Comparison of ENCODE assay signal across 8 cellular contexts in the genomic region with DNA sequence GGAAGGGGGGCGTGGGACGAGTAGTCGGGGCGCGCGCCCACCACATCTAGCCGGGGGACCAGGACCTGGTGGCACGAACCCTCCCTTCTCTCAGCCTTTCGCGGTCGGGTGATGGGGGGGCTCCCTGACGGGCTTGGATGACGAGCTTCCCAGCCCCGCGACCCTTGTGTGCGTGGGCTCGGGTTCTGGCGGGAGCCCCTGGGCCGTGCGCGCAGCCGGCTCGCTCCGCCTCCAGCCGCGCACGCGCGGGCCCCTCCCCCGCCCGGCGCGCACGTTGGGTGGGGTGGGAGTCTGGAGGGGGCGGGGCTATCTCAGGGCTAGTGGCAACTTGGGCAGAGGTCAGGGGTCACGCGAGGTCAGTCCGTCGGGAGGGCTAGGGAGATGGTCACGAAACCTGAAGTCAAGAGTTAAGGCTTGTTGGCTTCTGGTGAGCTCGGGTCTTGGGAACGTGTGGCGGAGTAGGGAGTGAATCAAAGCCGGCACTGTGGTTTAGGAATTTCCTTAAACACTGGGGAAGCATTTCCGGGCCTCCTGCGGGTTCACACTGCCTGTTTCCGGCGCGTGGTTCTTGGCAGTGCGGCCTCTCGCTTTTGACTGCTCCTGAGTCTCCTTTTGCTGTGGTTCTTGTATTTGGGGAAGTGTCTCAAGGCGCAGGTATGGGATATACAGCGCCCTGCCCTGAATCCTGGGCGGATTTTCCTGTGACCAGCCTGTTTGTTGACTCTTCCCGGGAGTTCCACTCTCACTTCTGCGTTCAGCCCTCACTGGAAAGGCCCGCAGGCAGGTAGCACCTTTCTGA. TPM values are rescaled to one million over a fixed set of nuclear protein-coding genes. Genes with fewer than 3 reads are reported as not detected.
DNase-seq lines count a peak whose midpoint lies in the region; ATAC-seq and TF ChIP-seq lines count a peak whose summit lies in the region.

SRCAP (plus strand) TSS at position 356 of the 799 bp plus-strand sequence. CDS start 1,654 bp downstream, outside the sequence.

- H3K4me1 ChIP-seq in CD4-positive, alpha-beta memory T cell (ENCODE audit: insufficient read depth, low read length), result peaks cover 31% of the 10 kb centered on the region

- H3K36me3 Mint-ChIP-seq in CD4-positive, alpha-beta memory T cell, result peaks cover 9 to 33% of the 10 kb centered on the region in 2 donors
- H3K36me3 Mint-ChIP-seq in effector memory CD8-positive, alpha-beta T cell (ENCODE audit: insufficient read depth), result peaks cover 66% of the 10 kb centered on the region
- H3K36me3 Mint-ChIP-seq in memory B cell, result peaks cover 13% of the 10 kb centered on the region

- H3K27ac ChIP-seq in CD4-positive, alpha-beta memory T cell (ENCODE audit: low read depth, low read length), result peak within 1 kb of the TSS; percentile 100
- H3K27ac ChIP-seq in HL-60 (replicated peaks), result peak within 1 kb of the TSS; percentile 99

- peaks cover 17 to 38% (median 27%) of the 10 kb centered on the region in 4 donors for H3K4me1 Mint-ChIP-seq in CD4-positive, alpha-beta memory T cell
- peaks cover 21 to 26% of the 10 kb centered on the region in 2 donors for H3K4me1 Mint-ChIP-seq in effector memory CD8-positive, alpha-beta T cell (ENCODE audit: low read depth in 2 of 2)
- H3K4me1 Mint-ChIP-seq in memory B cell, result peaks cover 11% of the 10 kb centered on the region

- peaks cover 13% of the 10 kb centered on the region for H3K36me3 ChIP-seq in CD4-positive, alpha-beta memory T cell (ENCODE audit: insufficient read depth, low read length)

- H3K9me3 Mint-ChIP-seq in CD4-positive, alpha-beta memory T cell, result peaks cover 0 to 3% (median 0%) of the 10 kb centered on the region in 8 donors
- no peaks in the 10 kb centered on the region for H3K9me3 Mint-ChIP-seq in effector memory CD8-positive, alpha-beta T cell
- H3K9me3 Mint-ChIP-seq in memory B cell, result no peaks in the 10 kb centered on the region

- CTCF ChIA-PET in CD4-positive, alpha-beta memory T cell (lab: Charles Lee; ENCODE audit: partially characterized antibody), result no interaction called here

- peak within 1 kb of the TSS; percentile 95 to 99 (median 97) for H3K4me3 Mint-ChIP-seq in CD4-positive, alpha-beta memory T cell
- H3K4me3 Mint-ChIP-seq in effector memory CD8-positive, alpha-beta T cell, result peak within 1 kb of the TSS; percentile 96 to 97
- peak within 1 kb of the TSS; percentile 90 for H3K4me3 Mint-ChIP-seq in memory B cell

- POLR2A ChIA-PET in CD4-positive, alpha-beta memory T cell (lab: Charles Lee; ENCODE audit: partially characterized antibody), result interaction anchor here (0.9 to 9.2 kb wide), 13 partner anchors 12 to 291 kb away, joined by 3 to 154 read pairs (median 3); partner anchors contain the start of genes FBRS, ITGAL, PRR14 and ZNF771

- DNase-seq in CD4-positive, alpha-beta memory T cell, result peak; percentile 78 to 83 (median 78)
- DNase-seq in HL-60 (ENCODE audit: low read depth in 1 of 2, low spot score in 1 of 2) (peak; percentile 67 to 83), NOMO-1 (lab: John Stamatoyannopoulos, UW; ENCODE audit: unreplicated experiment in 2 of 2) (peak; percentile 77 to 84), memory B cell (ENCODE audit: low spot score in 2 of 2) (peak; percentile 70 to 71)
- DNase-seq in activated CD8-positive, alpha-beta memory T cell treated with anti-CD3 and anti-CD28 coated beads for 48 hours (ENCODE audit: low read depth in 2 of 3, low spot score in 2 of 3), result peak; percentile 84 to 87 (median 87)
- peak; percentile 68 to 75 (median 72) for DNase-seq in effector memory CD8-positive, alpha-beta T cell
- DNase-seq in stimulated activated CD4-positive, alpha-beta T cell treated with anti-CD3 and anti-CD28 coated beads, TNF-alpha, amount 100 ng/mL, for 48 hours (ENCODE audit: low read depth in 3 of 3), result peak; percentile 81 to 93 (median 81)

- H3K4me3 ChIP-seq in CD4-positive, alpha-beta memory T cell (ENCODE audit: low read length in 2 of 2), result peak within 1 kb of the TSS; percentile 61 to 71
- H3K4me3 ChIP-seq in HL-60 (replicated peaks; ENCODE audit: insufficient read depth, low read length), result peak within 1 kb of the TSS; percentile 86

- no peaks in the 10 kb centered on the region for H3K9me3 ChIP-seq in CD4-positive, alpha-beta memory T cell (ENCODE audit: control insufficient read depth in 1 of 2, low read length in 2 of 2)

- no peak for TF ChIP-seq CTCF in HL-60 (IDR thresholded peaks at IDR 0.05; ENCODE audit: insufficient read depth, low read length)

- H3K27ac Mint-ChIP-seq in CD4-positive, alpha-beta memory T cell, result peak within 1 kb of the TSS; percentile 100
- H3K27ac Mint-ChIP-seq in effector memory CD8-positive, alpha-beta T cell, result peak within 1 kb of the TSS; percentile 100
- H3K27ac Mint-ChIP-seq in memory B cell, result peak within 1 kb of the TSS; percentile 100

- no peaks in the 10 kb centered on the region for H3K27me3 ChIP-seq in CD4-positive, alpha-beta memory T cell (ENCODE audit: insufficient read depth, low read length)
- H3K27me3 ChIP-seq in HL-60 (ENCODE audit: insufficient read depth, poor library complexity, severe bottlenecking), result no peaks in the 10 kb centered on the region

- ATAC-seq in GM19452 (IDR thresholded peaks at IDR 0.05; ENCODE audit: unreplicated experiment) (peak; percentile 39), memory B cell (ENCODE audit: low read depth) (peak; percentile 19)
- ATAC-seq in effector memory CD8-positive, alpha-beta T cell (replicated peaks), result peak; percentile 14

- H3K27me3 Mint-ChIP-seq in CD4-positive, alpha-beta memory T cell, result peaks cover 0 to 3% of the 10 kb centered on the region in 2 donors
- H3K27me3 Mint-ChIP-seq in effector memory CD8-positive, alpha-beta T cell, result no peaks in the 10 kb centered on the region
- H3K27me3 Mint-ChIP-seq in memory B cell, result no peaks in the 10 kb centered on the region

- intact Hi-C loops in CD4-positive, alpha-beta memory T cell (cut with micrococcal nuclease), result loop anchor here (1.0 to 2.0 kb wide), 13 partner anchors 41 to 1876 kb away; partner anchors contain the start of genes ARMC5, ATXN2L, CFAP119 and FBRS

RNA-seq across cellular contexts. Expression of gene SRCAP, which starts in this region (rescaled TPM):
- 100 to 1,000 TPM; 101 to 115 TPM for total RNA-seq in CD4-positive, alpha-beta memory T cell
- 10 to 100 TPM in 1 of 2 donors, 1 to 10 TPM in 1; 1.2 to 35.4 TPM for polyA plus RNA-seq in CD4-positive, alpha-beta memory T cell

Comparison
In these comparisons a context has a peak if more than half of its experiments do, and no peak if none do; other contexts are left out.
1. Peak in every context shown above with its lines: DNase-seq, ATAC-seq, H3K4me3 ChIP-seq and H3K27ac ChIP-seq.